ENCODE assay signal across 23 cellular contexts in the genomic region with DNA sequence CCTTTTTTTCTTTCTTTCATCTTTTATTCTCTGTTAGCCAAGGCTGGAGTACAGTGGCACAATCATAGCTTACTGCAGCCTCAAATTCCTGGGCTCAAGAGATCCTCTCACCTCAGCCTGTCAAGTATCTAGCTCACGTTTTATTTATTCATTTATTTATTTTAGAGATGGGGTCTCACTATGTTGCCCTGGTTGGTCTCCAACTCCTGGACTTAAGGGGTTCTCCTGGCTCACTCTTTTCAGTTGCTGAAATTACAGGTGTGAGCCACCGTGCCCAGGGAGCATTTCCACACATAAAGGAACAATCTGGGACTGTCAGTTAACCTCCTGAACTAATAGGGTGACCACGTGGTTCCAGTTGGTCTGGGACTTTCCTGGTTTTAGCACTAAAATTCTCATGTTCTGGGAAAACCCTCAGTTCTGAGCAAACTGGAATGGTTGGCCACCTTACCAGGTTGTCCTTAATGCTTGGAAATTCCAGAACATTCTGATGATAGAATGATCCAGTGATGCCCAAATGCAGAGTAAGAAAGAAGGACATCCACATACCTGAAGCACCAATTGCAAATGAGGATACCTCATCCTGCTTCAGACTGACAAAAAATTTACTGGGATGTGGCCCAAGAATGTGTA.
"Had no signal": no experiment of that assay in that cellular context is flagged by ENCODE, and none has a peak within 500 bp of the region (broad histone marks: within the 10 kb centered on the region; RNA-seq: fewer than 3 reads in every experiment).

No MANE protein-coding gene starts in this region.

- H3K27me3 Mint-ChIP-seq: activated T-helper 17 cell treated with anti-CD3 and anti-CD28 coated beads, Interleukin-2, amount 50 U/mL, for 72 hours; stimulated activated memory B cell treated with anti-CD40 and anti-IgM and Interleukin-4, amounts not matched to agents 10 μg/mL and 1 μg/mL and 100 μg/mL, for 72 hours had no signal

- H3K4me2 ChIP-seq: smooth muscle cell had no signal

- H3K36me3 Mint-ChIP-seq: stimulated activated memory B cell treated with anti-CD40 and anti-IgM and Interleukin-4, amounts not matched to agents 10 μg/mL and 1 μg/mL and 100 μg/mL, for 72 hours had no signal

- H3K4me1 Mint-ChIP-seq: nephron had no signal

- H3K9me3 ChIP-seq: ascending aorta, left ventricle myocardium inferior, testis, uterus had no signal

- H3K27me3 ChIP-seq: ascending aorta, brain microvascular endothelial cell, testis, uterus had no signal

- H3K9me3 Mint-ChIP-seq: activated T-helper 17 cell treated with anti-CD3 and anti-CD28 coated beads, Interleukin-2, amount 50 U/mL, for 72 hours; nephron; stimulated activated memory B cell treated with anti-CD40 and anti-IgM and Interleukin-4, amounts not matched to agents 10 μg/mL and 1 μg/mL and 100 μg/mL, for 72 hours had no signal

- H3K27ac ChIP-seq: ascending aorta, brain microvascular endothelial cell, left ventricle myocardium inferior, testis, uterus had no signal

- H3K36me3 ChIP-seq: ascending aorta, brain microvascular endothelial cell, left ventricle myocardium inferior, uterus had no signal

- DNase-seq: activated CD4-positive, alpha-beta T cell treated with anti-CD3 and anti-CD28 coated beads for 1 hour; activated CD4-positive, alpha-beta T cell treated with anti-CD3 and anti-CD28 coated beads, Interleukin-2, amount 50 U/mL, for 1 hour; activated CD8-positive, alpha-beta T cell treated with anti-CD3 and anti-CD28 coated beads, Interleukin-2, amount 10 ng/mL, durations not matched to agents 7 days and 5 days; activated naive CD4-positive, alpha-beta T cell; brain microvascular endothelial cell; caudate nucleus; dermis blood vessel endothelial cell; effector CD8-positive, alpha-beta T cell; erythroblast; foreskin fibroblast; left ventricle myocardium inferior; midbrain; nucleus accumbens; stimulated activated CD4-positive, alpha-beta T cell treated with anti-CD3 and anti-CD28 coated beads, Interleukin-15, amount 100 ng/mL, for 24 hours; testis; trophoblast cell; uterus had no signal

- H3K4me3 ChIP-seq: ascending aorta, left ventricle myocardium inferior, smooth muscle cell, testis, uterus had no signal

- H3K4me3 Mint-ChIP-seq: activated CD8-positive, alpha-beta T cell treated with anti-CD3 and anti-CD28 coated beads, Interleukin-2, amount 10 ng/mL, durations not matched to agents 7 days and 5 days; activated T-helper 17 cell treated with anti-CD3 and anti-CD28 coated beads, Interleukin-2, amount 50 U/mL, for 72 hours; nephron; stimulated activated memory B cell treated with anti-CD40 and anti-IgM and Interleukin-4, amounts not matched to agents 10 μg/mL and 1 μg/mL and 100 μg/mL, for 72 hours had no signal

- FAIRE-seq: TTC549 had no signal

- ATAC-seq: activated CD8-positive, alpha-beta T cell treated with anti-CD3 and anti-CD28 coated beads, Interleukin-2, amount 10 ng/mL, durations not matched to agents 7 days and 5 days; activated T-helper 17 cell treated with anti-CD3 and anti-CD28 coated beads, Interleukin-2, amount 50 U/mL, for 72 hours; stimulated activated memory B cell treated with anti-CD40 and anti-IgM and Interleukin-4, amounts not matched to agents 10 μg/mL and 1 μg/mL and 100 μg/mL, for 72 hours had no signal

- H3K27ac Mint-ChIP-seq: activated T-helper 17 cell treated with anti-CD3 and anti-CD28 coated beads, Interleukin-2, amount 50 U/mL, for 72 hours; nephron; stimulated activated memory B cell treated with anti-CD40 and anti-IgM and Interleukin-4, amounts not matched to agents 10 μg/mL and 1 μg/mL and 100 μg/mL, for 72 hours had no signal

- H3K4me1 ChIP-seq: ascending aorta, left ventricle myocardium inferior, testis, uterus had no signal
